Comparison of ENCODE assay signal across 2 cellular contexts in genomic region chr10:126057494-126057893, GRCh38.
TF ChIP-seq lines count a peak whose summit lies in the region.

No MANE protein-coding gene starts in this region.

TF ChIP-seq in SK-N-SH, 30 proteins besides CTCF, POLR2A, EP300 and RAD21 (continued from another document):
- TF ChIP-seq USF2 (IDR thresholded peaks at IDR 0.05; ENCODE audit: borderline replicate concordance, low read depth, low read length) (no peak), CHD2 (IDR thresholded peaks at IDR 0.05; ENCODE audit: low read length, partially characterized antibody) (no peak), TEAD4 (IDR thresholded peaks at IDR 0.05; ENCODE audit: borderline replicate concordance, insufficient read depth) (no peak), YY1 (IDR thresholded peaks at IDR 0.05; ENCODE audit: low read depth) (no peak)
TF ChIP-seq in SK-N-SH: peak in this region for 0.

TF ChIP-seq in SK-N-SH treated with all-trans-retinoic acid at 6 μM for 48 hours, 23 proteins besides CTCF, POLR2A, EP300 and RAD21 (continued from another document):
- no peak for TF ChIP-seq ZNF70 (CRISPR knock-in tag; IDR thresholded peaks at IDR 0.05)
- TF ChIP-seq POU6F1 (CRISPR knock-in tag; IDR thresholded peaks at IDR 0.05; ENCODE audit: borderline replicate concordance, low read depth): no peak
- TF ChIP-seq GLIS3 (CRISPR knock-in tag; IDR thresholded peaks at IDR 0.05): no peak
- no peak for TF ChIP-seq ZFP3 (CRISPR knock-in tag; IDR thresholded peaks at IDR 0.05)
- TF ChIP-seq CSRNP3 (CRISPR knock-in tag; IDR thresholded peaks at IDR 0.05): no peak
- no peak for TF ChIP-seq ZNF565 (CRISPR knock-in tag; conservative IDR thresholded peaks at IDR 0.05; ENCODE audit: low read depth)
- TF ChIP-seq ZC3H10 (CRISPR knock-in tag; IDR thresholded peaks at IDR 0.05): no peak
- TF ChIP-seq SNAI2 (CRISPR knock-in tag; IDR thresholded peaks at IDR 0.05): no peak
- no peak for TF ChIP-seq PPARA (CRISPR knock-in tag; IDR thresholded peaks at IDR 0.05; ENCODE audit: borderline replicate concordance)
- no peak for TF ChIP-seq TCF4 (CRISPR knock-in tag; IDR thresholded peaks at IDR 0.05; ENCODE audit: borderline replicate concordance)
- no peak for TF ChIP-seq ISL1 (CRISPR knock-in tag; IDR thresholded peaks at IDR 0.05)
- TF ChIP-seq ZNF8 (CRISPR knock-in tag; IDR thresholded peaks at IDR 0.05): no peak
- no peak for TF ChIP-seq ESRRG (CRISPR knock-in tag; IDR thresholded peaks at IDR 0.05)
- TF ChIP-seq TOX (CRISPR knock-in tag; IDR thresholded peaks at IDR 0.05; ENCODE audit: borderline replicate concordance): no peak
- no peak for TF ChIP-seq BACH2 (CRISPR knock-in tag; IDR thresholded peaks at IDR 0.05; ENCODE audit: borderline replicate concordance)
- TF ChIP-seq OSR1 (CRISPR knock-in tag; IDR thresholded peaks at IDR 0.05): no peak
- no peak for TF ChIP-seq PATZ1 (CRISPR knock-in tag; IDR thresholded peaks at IDR 0.05; ENCODE audit: borderline replicate concordance)
